ENCODE assay signal across 9 cellular contexts in the genomic region with DNA sequence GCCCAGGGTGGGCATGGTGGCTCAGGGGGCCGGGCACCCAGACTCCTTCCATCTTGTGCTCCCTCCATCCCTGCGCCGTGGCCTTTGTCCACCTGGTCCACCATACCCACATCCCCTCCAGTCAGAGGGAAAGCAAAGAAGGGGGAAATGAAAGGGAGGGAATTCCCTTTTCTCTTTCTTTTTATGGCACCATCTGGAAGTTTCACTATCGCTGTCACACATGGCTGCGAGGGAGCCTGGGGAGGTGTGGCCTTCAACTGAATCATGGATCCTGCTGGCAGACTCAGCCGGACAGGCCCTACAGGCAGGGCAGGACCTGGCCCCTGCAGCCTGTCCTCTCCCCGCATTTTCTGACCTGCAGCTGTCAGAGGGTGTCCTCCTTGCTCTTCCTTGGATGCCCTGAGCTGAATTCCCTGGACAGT. TPM values are rescaled to one million over a fixed set of nuclear protein-coding genes. Genes with fewer than 3 reads are reported as not detected.
A peak's percentile ranks its signal among the peaks of the same experiment; 100 is the strongest.
DNase-seq lines count a peak whose midpoint lies in the region; ATAC-seq and TF ChIP-seq lines count a peak whose summit lies in the region.
"Had no signal": no experiment of that assay in that cellular context is flagged by ENCODE, and none has a peak within 500 bp of the region (broad histone marks: within the 10 kb centered on the region; RNA-seq: fewer than 3 reads in every experiment).

No MANE protein-coding gene starts in this region.

- ATAC-seq in T-helper 17 cell (no peak), GM21515 (IDR thresholded peaks at IDR 0.05; ENCODE audit: unreplicated experiment) (no peak)

- H3K27me3 Mint-ChIP-seq in Calu3 (ENCODE audit: unreplicated experiment) (no peaks in the 10 kb centered on the region), T-helper 17 cell (no peaks in the 10 kb centered on the region)
- no peaks in the 10 kb centered on the region for H3K27me3 Mint-ChIP-seq in activated CD4-positive, alpha-beta T cell treated with anti-CD3 and anti-CD28 coated beads, Interleukin-2, amount 10 ng/mL, durations not matched to agents 7 days and 5 days

- H3K36me3 Mint-ChIP-seq in Calu3 (ENCODE audit: insufficient read depth, unreplicated experiment) (no peaks in the 10 kb centered on the region), T-helper 17 cell (ENCODE audit: low read depth) (no peaks in the 10 kb centered on the region)
- no peaks in the 10 kb centered on the region for H3K36me3 Mint-ChIP-seq in activated CD4-positive, alpha-beta T cell treated with anti-CD3 and anti-CD28 coated beads, Interleukin-2, amount 10 ng/mL, durations not matched to agents 7 days and 5 days (ENCODE audit: low read depth)

- H3K9me3 Mint-ChIP-seq in Calu3 (ENCODE audit: low read depth, unreplicated experiment): no peaks in the 10 kb centered on the region
- no peaks in the 10 kb centered on the region for H3K9me3 Mint-ChIP-seq in activated CD4-positive, alpha-beta T cell treated with anti-CD3 and anti-CD28 coated beads, Interleukin-2, amount 10 ng/mL, durations not matched to agents 7 days and 5 days

- no peak overlapping the region for H3K27ac Mint-ChIP-seq in Calu3 (ENCODE audit: unreplicated experiment)
- H3K27ac Mint-ChIP-seq in T-helper 17 cell: peak overlapping the region; percentile 21
- no peak overlapping the region for H3K27ac Mint-ChIP-seq in activated CD4-positive, alpha-beta T cell treated with anti-CD3 and anti-CD28 coated beads, Interleukin-2, amount 10 ng/mL, durations not matched to agents 7 days and 5 days

- CTCF ChIA-PET in Calu3 (lab: Charles Lee): no interaction called here
- CTCF ChIA-PET in activated CD4-positive, alpha-beta T cell treated with anti-CD3 and anti-CD28 coated beads, Interleukin-2, amount 10 ng/mL, durations not matched to agents 7 days and 5 days (lab: Charles Lee): interaction anchor here (1.1 kb wide), 1 partner anchor 9 kb away, joined by 3 read pairs; no protein-coding TSS in a partner anchor

- BruUV-seq in Calu3 (replicated peaks; lab: Mats Ljungman, UMichigan): no TSS peak

- H3K4me3 Mint-ChIP-seq in Calu3 (ENCODE audit: low read depth, unreplicated experiment): no peak overlapping the region
- no peak overlapping the region for H3K4me3 Mint-ChIP-seq in T-helper 17 cell
- H3K4me3 Mint-ChIP-seq in activated CD4-positive, alpha-beta T cell treated with anti-CD3 and anti-CD28 coated beads, Interleukin-2, amount 10 ng/mL, durations not matched to agents 7 days and 5 days: no peak overlapping the region

- intact Hi-C loops in Calu3 (cut with micrococcal nuclease; ENCODE audit: unreplicated experiment): loop anchor here (2.0 kb wide), 1 partner anchor 82 kb away; no protein-coding TSS in a partner anchor
- intact Hi-C loops in posterior cingulate gyrus (cut with DNase I): no loop called here

- H3K4me1 Mint-ChIP-seq in Calu3 (ENCODE audit: low read depth, unreplicated experiment) (no peaks in the 10 kb centered on the region), T-helper 17 cell (peaks cover 6% of the 10 kb centered on the region)
- peaks cover 4% of the 10 kb centered on the region for H3K4me1 Mint-ChIP-seq in activated CD4-positive, alpha-beta T cell treated with anti-CD3 and anti-CD28 coated beads, Interleukin-2, amount 10 ng/mL, durations not matched to agents 7 days and 5 days

- no peaks in the 10 kb centered on the region for H3K9me3 ChIP-seq in T-helper 17 cell (ENCODE audit: control insufficient read depth, low read length, poor library complexity, severe bottlenecking)

- TF ChIP-seq CTCF in Calu3 (IDR thresholded peaks at IDR 0.05; ENCODE audit: unreplicated experiment): no peak

- POLR2A ChIA-PET in activated CD4-positive, alpha-beta T cell treated with anti-CD3 and anti-CD28 coated beads, Interleukin-2, amount 10 ng/mL, durations not matched to agents 7 days and 5 days (lab: Charles Lee): interaction anchor here (0.6 kb wide), 1 partner anchor 77 kb away, joined by 3 read pairs; no protein-coding TSS in a partner anchor

- DNase-seq in Calu3 (peak; percentile 10), HCEC 1CT (peak; percentile 13), T-helper 17 cell (no peak), left kidney (ENCODE audit: low read depth, low spot score) (peak; percentile 60), LoVo (ENCODE audit: low spot score) (no peak), posterior cingulate gyrus (no peak)
- DNase-seq in activated CD4-positive, alpha-beta T cell treated with anti-CD3 and anti-CD28 coated beads, Interleukin-2, amount 10 ng/mL, durations not matched to agents 7 days and 5 days: no peak

RNA-seq across cellular contexts. Expression of gene SLC12A3, which starts 6.2 kb away (rescaled TPM):
- total RNA-seq in Calu3 (2022): not detected in 2 replicates
- total RNA-seq in T-helper 17 cell: not detected
- total RNA-seq in activated CD4-positive, alpha-beta T cell treated with anti-CD3 and anti-CD28 coated beads, Interleukin-2, amount 10 ng/mL, durations not matched to agents 7 days and 5 days: not detected
- total RNA-seq: lung had no signal

Comparison
In these comparisons a context has a peak if more than half of its experiments do, and no peak if none do; other contexts are left out.
1. DNase-seq: peak in Calu3 (single experiment), HCEC 1CT (single experiment) and left kidney (single experiment); none in T-helper 17 cell (0 of 3), LoVo (single experiment), posterior cingulate gyrus (0 of 10) and activated CD4-positive, alpha-beta T cell treated with anti-CD3 and anti-CD28 coated beads, Interleukin-2, amount 10 ng/mL, durations not matched to agents 7 days and 5 days (single experiment).